Comparison of ENCODE assay signal across 28 cellular contexts in genomic region chr7:85213500-85213899, GRCh38.
"Had no signal": no experiment of that assay in that cellular context is flagged by ENCODE, and none has a peak within 500 bp of the region (broad histone marks: within the 10 kb centered on the region; RNA-seq: fewer than 3 reads in every experiment).

No MANE protein-coding gene starts in this region.

- H3K27ac ChIP-seq: stomach, suprapubic skin, testis, thoracic aorta, thyroid gland, tibial artery, tibial nerve, transverse colon, upper lobe of left lung, upper lobe of right lung, uterus, vagina had no signal

- H3K27ac Mint-ChIP-seq: stimulated activated effector memory CD8-positive, alpha-beta T cell treated with anti-CD3 and anti-CD28 coated beads, Interleukin-12 subunit alpha, Interleukin-12 subunit beta, amount 100 ng/mL, for 72 hours; stimulated activated memory B cell treated with anti-CD40 and anti-IgM and Interleukin-4, amounts not matched to agents 10 μg/mL and 1 μg/mL and 100 μg/mL, for 72 hours; stimulated activated naive B cell treated with anti-CD40 and anti-IgM and Interleukin-4, amounts not matched to agents 10 μg/mL and 1 μg/mL and 100 μg/mL, for 72 hours; stimulated activated naive CD8-positive, alpha-beta T cell treated with anti-CD3 and anti-CD28 coated beads, Interleukin-15, amount 100 ng/mL, for 72 hours; stimulated activated naive CD8-positive, alpha-beta T cell treated with anti-CD3 and anti-CD28 coated beads, Interleukin-15, Interleukin-2, amounts not matched to agents 100 ng/mL and 50 ng/mL, for 24 hours; type B pancreatic cell had no signal

- H3K4me1 Mint-ChIP-seq: stimulated activated effector memory CD8-positive, alpha-beta T cell treated with anti-CD3 and anti-CD28 coated beads, Interleukin-12 subunit alpha, Interleukin-12 subunit beta, amount 100 ng/mL, for 72 hours; stimulated activated memory B cell treated with anti-CD40 and anti-IgM and Interleukin-4, amounts not matched to agents 10 μg/mL and 1 μg/mL and 100 μg/mL, for 72 hours; stimulated activated naive B cell treated with anti-CD40 and anti-IgM and Interleukin-4, amounts not matched to agents 10 μg/mL and 1 μg/mL and 100 μg/mL, for 72 hours; stimulated activated naive CD8-positive, alpha-beta T cell treated with anti-CD3 and anti-CD28 coated beads, Interleukin-15, amount 100 ng/mL, for 72 hours had no signal

- H3K4me1 ChIP-seq: stomach, suprapubic skin, testis, tibial artery, tibial nerve, transverse colon, upper lobe of left lung, upper lobe of right lung, uterus, vagina had no signal

- H3K36me3 Mint-ChIP-seq: stimulated activated effector memory CD8-positive, alpha-beta T cell treated with anti-CD3 and anti-CD28 coated beads, Interleukin-12 subunit alpha, Interleukin-12 subunit beta, amount 100 ng/mL, for 72 hours; stimulated activated memory B cell treated with anti-CD40 and anti-IgM and Interleukin-4, amounts not matched to agents 10 μg/mL and 1 μg/mL and 100 μg/mL, for 72 hours; stimulated activated naive B cell treated with anti-CD40 and anti-IgM and Interleukin-4, amounts not matched to agents 10 μg/mL and 1 μg/mL and 100 μg/mL, for 72 hours; type B pancreatic cell had no signal

- DNase-seq: stimulated activated CD4-positive, alpha-beta T cell treated with anti-CD3 and anti-CD28 coated beads, Interleukin-2, amount 100 ng/mL, for 48 hours; stimulated activated CD4-positive, alpha-beta T cell treated with anti-CD3 and anti-CD28 coated beads, Interleukin-4, amount 100 ng/mL, for 1 hour; stimulated activated CD4-positive, alpha-beta T cell treated with anti-CD3 and anti-CD28 coated beads, Interleukin-4, amount 100 ng/mL, for 24 hours; stimulated activated CD4-positive, alpha-beta T cell treated with anti-CD3 and anti-CD28 coated beads, Interleukin-4, amount 100 ng/mL, for 4 hours; stimulated activated CD8-positive, alpha-beta memory T cell treated with anti-CD3 and anti-CD28 coated beads, Interleukin-4, amount 100 ng/mL, for 48 hours; stimulated activated naive B cell treated with anti-CD40 and anti-IgM and Interleukin-4, amounts not matched to agents 10 μg/mL and 1 μg/mL and 100 μg/mL, for 72 hours; stimulated activated naive CD4-positive, alpha-beta T cell; stimulated activated naive CD4-positive, alpha-beta T cell treated with Interleukin-2 at 50 U/mL for 16 hours; stimulated activated naive CD8-positive, alpha-beta T cell treated with anti-CD3 and anti-CD28 coated beads, Interleukin-15, amount 100 ng/mL, for 72 hours; stimulated activated naive CD8-positive, alpha-beta T cell treated with anti-CD3 and anti-CD28 coated beads, Interleukin-15, Interleukin-2, amounts not matched to agents 100 U/mL and 50 U/mL, for 24 hours; stomach; substantia nigra; testis; thyroid gland; tibial artery; transverse colon; trophoblast cell; upper lobe of left lung; upper lobe of right lung; uterus had no signal

- ATAC-seq: stimulated activated effector memory CD8-positive, alpha-beta T cell treated with anti-CD3 and anti-CD28 coated beads, Interleukin-12 subunit alpha, Interleukin-12 subunit beta, amount 100 ng/mL, for 72 hours; stimulated activated memory B cell treated with anti-CD40 and anti-IgM and Interleukin-4, amounts not matched to agents 10 μg/mL and 1 μg/mL and 100 μg/mL, for 72 hours; stimulated activated naive B cell treated with anti-CD40 and anti-IgM and Interleukin-4, amounts not matched to agents 10 μg/mL and 1 μg/mL and 100 μg/mL, for 72 hours; stimulated activated naive CD8-positive, alpha-beta T cell treated with anti-CD3 and anti-CD28 coated beads, Interleukin-15, amount 100 ng/mL, for 72 hours; stimulated activated naive CD8-positive, alpha-beta T cell treated with anti-CD3 and anti-CD28 coated beads, Interleukin-15, Interleukin-2, amounts not matched to agents 100 U/mL and 50 U/mL, for 24 hours; upper lobe of right lung had no signal

- H3K27me3 Mint-ChIP-seq: stimulated activated memory B cell treated with anti-CD40 and anti-IgM and Interleukin-4, amounts not matched to agents 10 μg/mL and 1 μg/mL and 100 μg/mL, for 72 hours; stimulated activated naive B cell treated with anti-CD40 and anti-IgM and Interleukin-4, amounts not matched to agents 10 μg/mL and 1 μg/mL and 100 μg/mL, for 72 hours; stimulated activated naive CD8-positive, alpha-beta T cell treated with anti-CD3 and anti-CD28 coated beads, Interleukin-15, amount 100 ng/mL, for 72 hours; stimulated activated naive CD8-positive, alpha-beta T cell treated with anti-CD3 and anti-CD28 coated beads, Interleukin-15, Interleukin-2, amounts not matched to agents 100 ng/mL and 50 ng/mL, for 24 hours; type B pancreatic cell had no signal

- H3K4me3 ChIP-seq: stomach, suprapubic skin, testis, thoracic aorta, thyroid gland, tibial artery, tibial nerve, transverse colon, upper lobe of left lung, upper lobe of right lung, uterus, vagina had no signal

- H3K9me3 ChIP-seq: stomach, suprapubic skin, testis, thoracic aorta, thyroid gland, tibial artery, tibial nerve, transverse colon, upper lobe of left lung, upper lobe of right lung, uterus, vagina had no signal

- H3K4me3 Mint-ChIP-seq: stimulated activated effector memory CD8-positive, alpha-beta T cell treated with anti-CD3 and anti-CD28 coated beads, Interleukin-12 subunit alpha, Interleukin-12 subunit beta, amount 100 ng/mL, for 72 hours; stimulated activated memory B cell treated with anti-CD40 and anti-IgM and Interleukin-4, amounts not matched to agents 10 μg/mL and 1 μg/mL and 100 μg/mL, for 72 hours; stimulated activated naive B cell treated with anti-CD40 and anti-IgM and Interleukin-4, amounts not matched to agents 10 μg/mL and 1 μg/mL and 100 μg/mL, for 72 hours; stimulated activated naive CD8-positive, alpha-beta T cell treated with anti-CD3 and anti-CD28 coated beads, Interleukin-15, amount 100 ng/mL, for 72 hours; stimulated activated naive CD8-positive, alpha-beta T cell treated with anti-CD3 and anti-CD28 coated beads, Interleukin-15, Interleukin-2, amounts not matched to agents 100 ng/mL and 50 ng/mL, for 24 hours; type B pancreatic cell had no signal

- H3K36me3 ChIP-seq: stomach, suprapubic skin, thoracic aorta, thyroid gland, tibial artery, tibial nerve, transverse colon, upper lobe of left lung, upper lobe of right lung, uterus, vagina had no signal

- H3K9me3 Mint-ChIP-seq: stimulated activated memory B cell treated with anti-CD40 and anti-IgM and Interleukin-4, amounts not matched to agents 10 μg/mL and 1 μg/mL and 100 μg/mL, for 72 hours; stimulated activated naive B cell treated with anti-CD40 and anti-IgM and Interleukin-4, amounts not matched to agents 10 μg/mL and 1 μg/mL and 100 μg/mL, for 72 hours; stimulated activated naive CD8-positive, alpha-beta T cell treated with anti-CD3 and anti-CD28 coated beads, Interleukin-15, amount 100 ng/mL, for 72 hours; stimulated activated naive CD8-positive, alpha-beta T cell treated with anti-CD3 and anti-CD28 coated beads, Interleukin-15, Interleukin-2, amounts not matched to agents 100 ng/mL and 50 ng/mL, for 24 hours; type B pancreatic cell had no signal

- H3K27me3 ChIP-seq: stomach, suprapubic skin, testis, thyroid gland, tibial artery, tibial nerve, transverse colon, upper lobe of left lung, upper lobe of right lung, uterus, vagina had no signal
